Comparison of ENCODE assay signal across 8 cellular contexts in the genomic region with DNA sequence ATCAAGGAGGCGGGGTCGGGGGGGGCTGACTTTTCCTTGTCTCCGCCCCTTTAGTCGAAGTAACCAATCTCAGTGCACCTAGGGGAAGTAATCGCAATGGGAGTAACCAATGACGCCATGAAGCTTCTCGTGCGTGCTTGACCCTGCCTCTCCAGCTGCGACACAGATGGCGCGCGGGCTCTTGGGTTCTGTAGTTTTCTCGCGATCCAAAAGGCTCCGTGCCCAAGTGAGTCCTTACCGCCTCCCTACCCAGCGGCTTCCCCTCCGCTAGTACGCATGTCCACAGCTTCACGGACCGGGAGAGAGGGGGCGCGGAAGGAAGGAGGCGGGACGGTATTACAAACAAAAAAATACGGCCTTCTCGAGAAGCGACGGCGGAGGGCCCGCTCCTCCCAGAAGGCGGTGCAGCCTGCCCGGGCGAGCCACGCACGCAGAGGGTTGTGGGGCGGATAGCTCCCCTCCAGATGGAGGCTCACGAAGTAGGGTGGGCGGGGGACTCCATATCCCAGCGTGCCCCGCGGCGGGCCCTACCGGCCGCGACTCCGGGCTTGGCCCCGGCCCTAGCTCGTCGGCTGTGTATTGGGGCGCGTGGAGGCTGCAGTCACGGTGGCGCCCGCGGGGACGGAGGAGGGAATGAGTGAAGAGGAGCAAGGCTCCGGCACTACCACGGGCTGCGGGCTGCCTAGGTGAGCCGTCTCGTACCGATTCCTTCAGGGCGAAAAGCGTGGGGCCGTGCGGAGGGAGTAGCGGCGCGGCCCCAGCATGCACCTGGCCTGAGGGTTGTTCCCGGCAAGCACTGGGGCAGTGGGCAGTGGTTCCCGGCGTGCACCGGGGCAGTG. TPM values are rescaled to one million over a fixed set of nuclear protein-coding genes. Genes with fewer than 3 reads are reported as not detected.
DNase-seq lines count a peak whose midpoint lies in the region; ATAC-seq and TF ChIP-seq lines count a peak whose summit lies in the region.

A gene with protein sequence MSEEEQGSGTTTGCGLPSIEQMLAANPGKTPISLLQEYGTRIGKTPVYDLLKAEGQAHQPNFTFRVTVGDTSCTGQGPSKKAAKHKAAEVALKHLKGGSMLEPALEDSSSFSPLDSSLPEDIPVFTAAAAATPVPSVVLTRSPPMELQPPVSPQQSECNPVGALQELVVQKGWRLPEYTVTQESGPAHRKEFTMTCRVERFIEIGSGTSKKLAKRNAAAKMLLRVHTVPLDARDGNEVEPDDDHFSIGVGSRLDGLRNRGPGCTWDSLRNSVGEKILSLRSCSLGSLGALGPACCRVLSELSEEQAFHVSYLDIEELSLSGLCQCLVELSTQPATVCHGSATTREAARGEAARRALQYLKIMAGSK (plus strand): TSS at position 508 of the 839 bp plus-strand sequence. CDS start 126 bp downstream, at position 634.

- TF ChIP-seq POLR2A in upper lobe of left lung (IDR thresholded peaks at IDR 0.05): peak in 3 of 4 donors; percentile 13 to 78 (median 31)

- DNase-seq in GM13976 (ENCODE audit: low spot score) (peak; percentile 96), NCI-H146 treated with DMSO at 0.1 percent for 48 hours (lab: John Stamatoyannopoulos, UW; ENCODE audit: unreplicated experiment) (peak; percentile 99), amniotic epithelial cell (ENCODE audit: low read depth) (peak; percentile 100), heart right ventricle (peak; percentile 96 to 99), posterior cingulate gyrus (peak; percentile 96 to 100 (median 98)), upper lobe of left lung (peak; percentile 98 to 99)

- in situ Hi-C loops in GM13976 (cut with MboI; ENCODE audit: low sequenced_read_pairs, unreplicated experiment): no loop called here

- no peaks in the 10 kb centered on the region for H3K27me3 ChIP-seq in heart right ventricle
- no peaks in the 10 kb centered on the region for H3K27me3 ChIP-seq in upper lobe of left lung

- intact Hi-C loops in T-helper 1 cell treated with Interleukin-12 subunit alpha and Interleukin-12 subunit beta and Interleukin-4 antibody, amounts not matched to agents 30 ng/mL and 1 ng/mL, for 36 hours (cut with micrococcal nuclease): loop anchor here (1.0 to 5.0 kb wide), 17 partner anchors 7 to 911 kb away; a partner anchor contains a TSS
- intact Hi-C loops in heart right ventricle (cut with DNase I) (loop anchor here in 7 of 10 donors (2.0 to 10.0 kb wide), 7 partner anchors 46 to 176 kb away; a partner anchor contains a TSS), posterior cingulate gyrus (cut with DNase I) (loop anchor here (2.0 kb wide), 1 partner anchor 48 kb away; a partner anchor contains a TSS)

- H3K4me1 ChIP-seq in heart right ventricle: peaks cover 15 to 55% (median 33%) of the 10 kb centered on the region in 9 donors
- H3K4me1 ChIP-seq in upper lobe of left lung: peaks cover 45 to 54% (median 52%) of the 10 kb centered on the region in 4 donors

- H3K36me3 ChIP-seq in heart right ventricle (peaks cover 0 to 29% (median 4%) of the 10 kb centered on the region in 9 donors), upper lobe of left lung (peaks cover 0 to 21% (median 16%) of the 10 kb centered on the region in 4 donors)

- TF ChIP-seq CTCF in GM13976 (IDR thresholded peaks at IDR 0.05; ENCODE audit: borderline replicate concordance, control extremely low read depth, extremely low read depth, insufficient read depth, missing control alignments): no peak
- peak in 3 of 9 donors; percentile 17 to 26 (median 21) for TF ChIP-seq CTCF in heart right ventricle (IDR thresholded peaks at IDR 0.05)
- peak in 5 of 6 experiments; percentile 8 to 38 (median 12) for TF ChIP-seq CTCF in upper lobe of left lung (IDR thresholded peaks at IDR 0.05)

- ATAC-seq in HG02870 (IDR thresholded peaks at IDR 0.05; ENCODE audit: unreplicated experiment) (peak; percentile 82), heart right ventricle (peak; percentile 87 to 93 (median 89)), upper lobe of left lung (ENCODE audit: low FRiP score in 2 of 2) (peak; percentile 91 to 95)

- H3K4me3 ChIP-seq in heart right ventricle (peak within 1 kb of the TSS; percentile 44 to 87 (median 74)), upper lobe of left lung (peak within 1 kb of the TSS; percentile 64 to 82 (median 74))

- WGBS in heart right ventricle, 2 donors: 0 to 1% methylated on average over 72 to 74 of the region's 74 CpGs
- 0% methylated on average over 4 to 55 of the region's 74 CpGs for WGBS in upper lobe of left lung, 2 donors

- H3K27ac ChIP-seq in heart right ventricle (peak within 1 kb of the TSS; percentile 96 to 99 (median 97)), upper lobe of left lung (peak within 1 kb of the TSS; percentile 93 to 99 (median 96))

- TF ChIP-seq EP300 in upper lobe of left lung (IDR thresholded peaks at IDR 0.05): no peak

- H3K9me3 ChIP-seq in heart right ventricle (no peaks in the 10 kb centered on the region), upper lobe of left lung (no peaks in the 10 kb centered on the region)

RNA-seq across cellular contexts. Expression of the gene that starts here (rescaled TPM):
- 39.9 and 41.0 TPM in 2 replicates for total RNA-seq in T-helper 1 cell treated with Interleukin-12 subunit alpha and Interleukin-12 subunit beta and Interleukin-4 antibody, amounts not matched to agents 30 ng/mL and 1 ng/mL, for 36 hours
- total RNA-seq in heart right ventricle (10 to 100 TPM in 7 of 10 donors, 1 to 10 TPM in 3; 7.0 to 13.7 (median 11.0) TPM), upper lobe of left lung (10 to 100 TPM; 25.4 to 74.4 (median 36.8) TPM)
- 10 to 100 TPM; 17.6 to 21.2 TPM for polyA plus RNA-seq in heart right ventricle

Comparison
In these comparisons a context has a peak if more than half of its experiments do, and no peak if none do; other contexts are left out.
1. Peak in every context shown above with its lines: DNase-seq, ATAC-seq, H3K4me3 ChIP-seq and H3K27ac ChIP-seq.